In genomic region chr2:40348665-40349064, GRCh38 we compare ENCODE assay signal across 20 cellular contexts.
DNase-seq lines count a peak whose midpoint lies in the region; FAIRE-seq and TF ChIP-seq lines count a peak whose summit lies in the region.
"Had no signal": no experiment of that assay in that cellular context is flagged by ENCODE, and none has a peak within 500 bp of the region (broad histone marks: within the 10 kb centered on the region; RNA-seq: fewer than 3 reads in every experiment).

No MANE protein-coding gene starts in this region.

- no peak overlapping the region for H3K4me3 Mint-ChIP-seq in nephron
- H3K4me3 Mint-ChIP-seq: activated CD4-positive, alpha-beta memory T cell treated with anti-CD3 and anti-CD28 coated beads, Interleukin-2, amount 10 ng/mL, durations not matched to agents 7 days and 5 days; activated T-cell treated with anti-CD3 and anti-CD28 coated beads, Interleukin-2, amount 50 U/mL, for 72 hours; memory B cell; neural crest cell had no signal

- no peaks in the 10 kb centered on the region for H3K36me3 Mint-ChIP-seq in nephron (ENCODE audit: low read depth)
- H3K36me3 Mint-ChIP-seq: memory B cell had no signal

- CTCF ChIA-PET in OCI-LY7 (lab: Charles Lee; ENCODE audit: unreplicated experiment), result no interaction called here

- no peak overlapping the region for H3K27ac ChIP-seq in OCI-LY7 (ENCODE audit: low read depth, low read length, poor library complexity, severe bottlenecking)
- H3K27ac ChIP-seq: C4-2B, suprapubic skin had no signal

- no peaks in the 10 kb centered on the region for H3K9me3 ChIP-seq in OCI-LY7 (ENCODE audit: low read length)
- H3K9me3 ChIP-seq: suprapubic skin had no signal

- H3K4me1 ChIP-seq in OCI-LY7 (ENCODE audit: insufficient read depth, low read length, poor library complexity, severe bottlenecking), result no peaks in the 10 kb centered on the region
- H3K4me1 ChIP-seq: suprapubic skin had no signal

- H3K27me3 Mint-ChIP-seq in nephron (ENCODE audit: low read depth), result no peaks in the 10 kb centered on the region
- H3K27me3 Mint-ChIP-seq: activated CD4-positive, alpha-beta memory T cell treated with anti-CD3 and anti-CD28 coated beads, Interleukin-2, amount 10 ng/mL, durations not matched to agents 7 days and 5 days; memory B cell had no signal

- BruUV-seq in OCI-LY7 (replicated peaks; lab: Mats Ljungman, UMichigan), result no TSS peak

- POLR2A ChIA-PET in OCI-LY7 (lab: Charles Lee), result no interaction called here

- H3K4me2 ChIP-seq in OCI-LY7 (ENCODE audit: low read length), result no peak overlapping the region

- no peaks in the 10 kb centered on the region for H3K36me3 ChIP-seq in OCI-LY7 (ENCODE audit: insufficient read depth, low read length)
- H3K36me3 ChIP-seq: suprapubic skin had no signal

- in situ Hi-C loops in Caki2 (cut with HindIII; ENCODE audit: low pct_unique_long_range_greater_than_20kb, low sequenced_read_pairs), result no loop called here

- intact Hi-C loops in OCI-LY7 (cut with micrococcal nuclease; ENCODE audit: unreplicated experiment), result no loop called here

- no peaks in the 10 kb centered on the region for H4K20me1 ChIP-seq in OCI-LY7 (ENCODE audit: insufficient read depth, low read length)

- H3K9me2 ChIP-seq in OCI-LY7 (ENCODE audit: insufficient read depth, low read length), result no peaks in the 10 kb centered on the region

- peaks cover 47% of the 10 kb centered on the region for H3K4me1 Mint-ChIP-seq in nephron
- H3K4me1 Mint-ChIP-seq: activated CD4-positive, alpha-beta memory T cell treated with anti-CD3 and anti-CD28 coated beads, Interleukin-2, amount 10 ng/mL, durations not matched to agents 7 days and 5 days; memory B cell; neural crest cell had no signal

- TF ChIP-seq CTCF in epithelial cell of proximal tubule (conservative IDR thresholded peaks at IDR 0.05; ENCODE audit: low read depth, low read length) (no peak), nephron (IDR thresholded peaks at IDR 0.05; ENCODE audit: unreplicated experiment in 3 of 3) (no peak), OCI-LY7 (conservative IDR thresholded peaks at IDR 0.05; ENCODE audit: low read length) (no peak)

- peak overlapping the region; percentile 56 to 86 (median 64) for H3K27ac Mint-ChIP-seq in nephron
- H3K27ac Mint-ChIP-seq: activated CD4-positive, alpha-beta memory T cell treated with anti-CD3 and anti-CD28 coated beads, Interleukin-2, amount 10 ng/mL, durations not matched to agents 7 days and 5 days; activated T-cell treated with anti-CD3 and anti-CD28 coated beads, Interleukin-2, amount 50 U/mL, for 72 hours; memory B cell had no signal

- peak; percentile 94 for FAIRE-seq in RCC 7860 (lab: Jason Lieb, UNC)

- H2AFZ ChIP-seq in OCI-LY7 (ENCODE audit: low read length), result no peak overlapping the region

- no peak overlapping the region for H3K4me3 ChIP-seq in epithelial cell of proximal tubule (ENCODE audit: low read depth, low read length)
- no peak overlapping the region for H3K4me3 ChIP-seq in OCI-LY7 (ENCODE audit: low read depth, low read length, poor library complexity, severe bottlenecking)
- H3K4me3 ChIP-seq: suprapubic skin had no signal

- DNase-seq in Caki2 (ENCODE audit: low read depth) (peak; percentile 60), RCC 7860 (ENCODE audit: low spot score) (peak; percentile 89), epithelial cell of proximal tubule (ENCODE audit: low read depth) (peak; percentile 84), amniotic stem cell (lab: John Stamatoyannopoulos, UW) (no peak), OCI-LY7 (ENCODE audit: low spot score) (no peak), NCI-H2029 (lab: John Stamatoyannopoulos, UW) (no peak)
- no peak for DNase-seq in activated CD8-positive, alpha-beta memory T cell treated with anti-CD3 and anti-CD28 coated beads, Interleukin-2, amount 50 U/mL, for 48 hours
- DNase-seq: activated CD4-positive, alpha-beta memory T cell treated with anti-CD3 and anti-CD28 coated beads, Interleukin-2, amount 10 ng/mL, durations not matched to agents 7 days and 5 days; activated T-cell treated with anti-CD3 and anti-CD28 coated beads, Interleukin-2, amount 50 U/mL, for 72 hours; dermis blood vessel endothelial cell; DND-41; NCI-H146; NCI-H524; PC-3; stimulated activated CD4-positive, alpha-beta T cell treated with anti-CD3 and anti-CD28 coated beads, Interleukin-1b, Interleukin-23, amount 100 ng/mL, for 48 hours had no signal

- H3K79me2 ChIP-seq in OCI-LY7 (ENCODE audit: insufficient read depth, low read depth, low read length), result no peaks in the 10 kb centered on the region

- H3K9me3 Mint-ChIP-seq in nephron, result no peaks in the 10 kb centered on the region
- H3K9me3 Mint-ChIP-seq: activated CD4-positive, alpha-beta memory T cell treated with anti-CD3 and anti-CD28 coated beads, Interleukin-2, amount 10 ng/mL, durations not matched to agents 7 days and 5 days; activated T-cell treated with anti-CD3 and anti-CD28 coated beads, Interleukin-2, amount 50 U/mL, for 72 hours; memory B cell; neural crest cell had no signal

Comparison
In these comparisons a context has a peak if more than half of its experiments do, and no peak if none do; other contexts are left out.
1. DNase-seq: peak in Caki2 (single experiment), RCC 7860 (single experiment) and epithelial cell of proximal tubule (single experiment); none in amniotic stem cell (single experiment), OCI-LY7 (single experiment), activated CD8-positive, alpha-beta memory T cell treated with anti-CD3 and anti-CD28 coated beads, Interleukin-2, amount 50 U/mL, for 48 hours (single experiment) and NCI-H2029 (single experiment).